ENCODE assay signal across 28 cellular contexts in the genomic region with DNA sequence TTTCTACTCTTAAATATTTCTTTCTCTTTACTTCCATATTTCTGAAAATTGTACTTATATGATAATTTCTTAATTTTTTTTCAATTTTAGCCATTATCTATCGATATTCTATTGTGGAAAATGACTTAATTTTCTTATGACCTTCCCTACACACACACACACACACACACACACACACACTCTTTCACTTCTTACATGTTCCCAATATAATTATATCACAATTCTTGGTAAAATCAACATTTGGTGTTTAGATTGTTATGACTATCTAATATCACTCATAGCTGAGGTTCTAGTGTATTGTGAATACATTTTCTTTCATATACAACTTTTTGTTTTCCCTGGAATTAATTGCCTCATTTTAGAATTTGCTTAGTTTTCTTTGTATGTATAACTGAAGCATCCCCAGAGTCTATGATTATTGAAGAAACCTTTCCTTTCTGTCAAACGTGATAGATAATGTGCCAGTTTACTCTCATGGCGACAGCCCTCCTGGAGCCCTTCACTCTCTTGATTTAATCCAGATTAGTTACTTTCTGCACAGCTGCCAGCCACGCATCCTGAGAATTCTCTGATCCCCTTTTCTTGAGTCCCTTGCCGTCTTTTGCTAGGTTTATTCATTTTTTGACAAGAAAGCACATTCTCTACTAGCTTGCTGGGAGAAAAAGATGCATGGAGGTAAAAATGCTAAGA.
"Had no signal": no experiment of that assay in that cellular context is flagged by ENCODE, and none has a peak within 500 bp of the region (broad histone marks: within the 10 kb centered on the region; RNA-seq: fewer than 3 reads in every experiment).

No MANE protein-coding gene starts in this region.

- H3K4me1 ChIP-seq: adrenal gland, body of pancreas, breast epithelium, Peyer's patch had no signal

- DNase-seq: activated CD4-positive, alpha-beta T cell treated with anti-CD3 and anti-CD28 coated beads, Interleukin-2, amount 10 ng/mL, durations not matched to agents 24 days and 14 days; activated CD4-positive, alpha-beta T cell treated with anti-CD3 and anti-CD28 coated beads, Interleukin-2, amount 50 U/mL, for 4 hours; activated CD8-positive, alpha-beta T cell treated with anti-CD3 and anti-CD28 coated beads for 36 hours; activated gamma-delta T cell treated with Interleukin-2 at 50 U/mL for 16 hours; activated naive CD4-positive, alpha-beta T cell treated with anti-CD3 and anti-CD28 coated beads for 36 hours; activated T-cell treated with anti-CD3 and anti-CD28 coated beads, Interleukin-2, amount 50 U/mL, for 1 hour; adrenal gland; body of pancreas; Kasumi-1; KG1; MG63; MV-4-11; NCI-H1092; NCI-H146; NCI-H187; NCI-H2029 treated with DMSO at 0.1 percent for 48 hours; NCI-H2107; NCI-H2171; NCI-H510A; NCI-H69; NK-92 treated with Interleukin-12 subunit alpha and Interleukin-12 subunit beta, amount 100 ng/mL, for 24 hours; PC-3; Peyer's patch; RPMI8226; SIG-M5; T1000 had no signal

- H3K27me3 ChIP-seq: body of pancreas, breast epithelium, Peyer's patch had no signal

- H3K4me3 ChIP-seq: adrenal gland, body of pancreas, breast epithelium, MG63, Peyer's patch had no signal

- H3K36me3 ChIP-seq: adrenal gland, breast epithelium, MG63, Peyer's patch had no signal

- H3K9me3 ChIP-seq: adrenal gland, body of pancreas, breast epithelium, MG63, Peyer's patch had no signal

- ATAC-seq: activated CD8-positive, alpha-beta T cell treated with anti-CD3 and anti-CD28 coated beads for 36 hours; activated naive CD4-positive, alpha-beta T cell treated with anti-CD3 and anti-CD28 coated beads, Interleukin-2, amount 50 U/mL, for 72 hours; body of pancreas; PC-3 had no signal

- H3K27ac ChIP-seq: adrenal gland, body of pancreas, breast epithelium, Peyer's patch had no signal
